In the genomic region with DNA sequence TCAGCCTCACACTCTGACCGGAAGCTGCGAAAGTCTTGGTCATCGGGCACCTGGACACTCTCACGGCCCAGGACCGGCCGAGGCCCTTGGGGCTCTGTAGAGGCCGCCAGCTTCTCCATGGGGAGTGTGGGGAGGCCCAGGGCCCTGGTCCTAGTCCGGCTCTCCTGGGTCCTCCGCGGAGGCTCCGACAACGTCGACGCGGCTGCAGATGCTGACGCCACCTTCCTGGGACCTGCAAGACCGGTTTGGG, we compare ENCODE assay signal across 8 cellular contexts. TPM values are rescaled to one million over a fixed set of nuclear protein-coding genes. Genes with fewer than 3 reads are reported as not detected.
A peak's percentile ranks its signal among the peaks of the same experiment; 100 is the strongest.
DNase-seq lines count a peak whose midpoint lies in the region; ATAC-seq and TF ChIP-seq lines count a peak whose summit lies in the region.

No MANE protein-coding gene starts in this region.

- peaks cover 70% of the 10 kb centered on the region for H3K4me1 Mint-ChIP-seq in progenitor cell of endocrine pancreas (ENCODE audit: low read depth)

- H3K9me3 Mint-ChIP-seq in progenitor cell of endocrine pancreas (ENCODE audit: low read depth): no peaks in the 10 kb centered on the region

- no peaks in the 10 kb centered on the region for H3K9me3 ChIP-seq in NT2/D1 (ENCODE audit: insufficient read depth, low read length)

- intact Hi-C loops in head of caudate nucleus (cut with DNase I): no loop called here

- peak overlapping the region; percentile 85 for H3K4me3 Mint-ChIP-seq in progenitor cell of endocrine pancreas (ENCODE audit: low read depth)

- H3K27ac Mint-ChIP-seq in progenitor cell of endocrine pancreas: peak overlapping the region; percentile 89

- peak; percentile 54 for ATAC-seq in esophagus mucosa
- ATAC-seq in GM18511 (IDR thresholded peaks at IDR 0.05; ENCODE audit: unreplicated experiment): no peak

- no peaks in the 10 kb centered on the region for H3K36me3 ChIP-seq in NT2/D1 (ENCODE audit: insufficient read depth, insufficient read length, low read length)

- H3K36me3 Mint-ChIP-seq in progenitor cell of endocrine pancreas (ENCODE audit: insufficient read depth): no peaks in the 10 kb centered on the region

- H3K9ac ChIP-seq in NT2/D1 (ENCODE audit: insufficient read length, low read depth): peak overlapping the region; percentile 61

- TF ChIP-seq CTCF in progenitor cell of endocrine pancreas (IDR thresholded peaks at IDR 0.05; ENCODE audit: unreplicated experiment): no peak

- peak overlapping the region; percentile 42 for H3K4me3 ChIP-seq in NT2/D1 (ENCODE audit: insufficient read length, low read depth)

- H3K27me3 ChIP-seq in NT2/D1 (ENCODE audit: insufficient read depth, insufficient read length): peaks cover 9% of the 10 kb centered on the region

- DNase-seq in DMS53 treated with DMSO at 0.1 percent for 48 hours (lab: John Stamatoyannopoulos, UW; ENCODE audit: unreplicated experiment) (peak; percentile 51), NT2/D1 (ENCODE audit: low read depth, low spot score) (no peak), progenitor cell of endocrine pancreas (ENCODE audit: low spot score, unreplicated experiment) (no peak), HCEC 1CT (no peak), NCI-H446 (lab: John Stamatoyannopoulos, UW) (no peak), head of caudate nucleus (no peak)

- peaks cover 21% of the 10 kb centered on the region for H3K4me1 ChIP-seq in NT2/D1 (ENCODE audit: insufficient read depth, insufficient read length)

- H3K27me3 Mint-ChIP-seq in progenitor cell of endocrine pancreas: no peaks in the 10 kb centered on the region

RNA-seq across cellular contexts. Expression of a gene that starts 12.9 kb away (rescaled TPM):
- total RNA-seq in esophagus mucosa: 68.8 TPM
- total RNA-seq in progenitor cell of endocrine pancreas: 212 and 220 TPM in 2 replicates

RNA-seq across cellular contexts. Expression of a gene that starts 28.8 kb away (rescaled TPM):
- total RNA-seq in esophagus mucosa (31.0 TPM), progenitor cell of endocrine pancreas (83.4 and 86.7 TPM in 2 replicates)

RNA-seq across cellular contexts. Expression of a gene that starts 33.2 kb away (rescaled TPM):
- total RNA-seq in esophagus mucosa: 16.1 TPM
- total RNA-seq in progenitor cell of endocrine pancreas: 43.8 and 43.9 TPM in 2 replicates
